9 cellular contexts compared by ENCODE assay signal in the genomic region with DNA sequence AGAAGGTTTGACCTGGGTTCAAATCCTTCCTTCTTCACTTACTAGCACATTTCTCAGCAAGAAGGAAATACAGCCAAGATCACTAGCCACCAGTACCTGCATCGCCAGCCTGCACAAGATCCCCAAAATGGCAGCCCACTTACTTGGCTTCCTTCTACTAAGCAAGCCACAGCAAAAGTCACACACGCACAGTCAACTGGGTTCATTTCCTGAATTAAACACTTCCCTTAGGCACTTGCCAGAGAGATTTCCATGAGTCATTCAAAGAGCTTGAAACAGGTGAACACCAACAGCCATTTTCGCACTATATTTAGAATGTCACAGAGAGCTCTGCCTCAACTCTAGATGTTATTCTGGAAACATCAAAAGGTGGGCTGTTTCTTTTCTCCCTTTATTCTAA. TPM values are rescaled to one million over a fixed set of nuclear protein-coding genes. Genes with fewer than 3 reads are reported as not detected.
A peak's percentile ranks its signal among the peaks of the same experiment; 100 is the strongest.
DNase-seq lines count a peak whose midpoint lies in the region; ATAC-seq, FAIRE-seq and TF ChIP-seq lines count a peak whose summit lies in the region.
"Had no signal": no experiment of that assay in that cellular context is flagged by ENCODE, and none has a peak within 500 bp of the region (broad histone marks: within the 10 kb centered on the region; RNA-seq: fewer than 3 reads in every experiment).

No MANE protein-coding gene starts in this region.

- H3K36me3 Mint-ChIP-seq in MCF 10A (ENCODE audit: insufficient read depth, unreplicated experiment) (no peaks in the 10 kb centered on the region), Caco-2 (ENCODE audit: insufficient read depth, unreplicated experiment) (no peaks in the 10 kb centered on the region)

- no peak for TF ChIP-seq CTCF in MCF 10A (IDR thresholded peaks at IDR 0.05; ENCODE audit: unreplicated experiment)
- no peak for TF ChIP-seq CTCF in breast epithelium (IDR thresholded peaks at IDR 0.05)
- TF ChIP-seq CTCF in thoracic aorta (IDR thresholded peaks at IDR 0.05): no peak
- TF ChIP-seq CTCF in Caco-2 (IDR thresholded peaks at IDR 0.05; ENCODE audit: insufficient read depth in 1 of 2, low read depth in 1 of 2, low read length in 1 of 2, severe bottlenecking in 1 of 2, unreplicated experiment in 1 of 2): no peak

- ATAC-seq in esophagus mucosa (peak; percentile 66), thoracic aorta (ENCODE audit: insufficient number of reproducible peaks, low FRiP score, low read depth) (no peak)

- POLR2A ChIA-PET in MCF 10A (lab: Yijun Ruan, JAX): interaction anchor here (0.5 to 1.7 kb wide), 6 partner anchors 8 to 1547 kb away, joined by 3 to 6 read pairs (median 4); no protein-coding TSS in a partner anchor
- POLR2A ChIA-PET in Caco-2 (lab: Charles Lee): no interaction called here

- no peak overlapping the region for H3K27ac Mint-ChIP-seq in MCF 10A (ENCODE audit: low read depth, unreplicated experiment)
- no peak overlapping the region for H3K27ac Mint-ChIP-seq in Caco-2 (ENCODE audit: unreplicated experiment)

- no TSS peak for BruUV-seq in MCF 10A (replicated peaks; lab: Mats Ljungman, UMichigan)
- BruUV-seq in Caco-2 (replicated peaks; lab: Mats Ljungman, UMichigan): no TSS peak

- no peaks in the 10 kb centered on the region for H3K4me1 ChIP-seq in breast epithelium
- peaks cover 35 to 63% of the 10 kb centered on the region in 2 donors for H3K4me1 ChIP-seq in thoracic aorta (ENCODE audit: control insufficient read depth in 1 of 2, low read depth in 2 of 2)
- peaks cover 4% of the 10 kb centered on the region; the same call in 1 of the 2 replicates for H3K4me1 ChIP-seq in Caco-2

- no peak for FAIRE-seq in frontal cortex (lab: Jason Lieb, UNC)

- H3K4me3 ChIP-seq in breast epithelium: no peak overlapping the region
- H3K4me3 ChIP-seq in thoracic aorta: no peak overlapping the region
- no peak overlapping the region for H3K4me3 ChIP-seq in Caco-2 (ENCODE audit: low read depth, low read length)
- H3K4me3 ChIP-seq: SJCRH30 had no signal

- H3K4me1 Mint-ChIP-seq in MCF 10A (ENCODE audit: insufficient read depth, unreplicated experiment): peaks cover 14% of the 10 kb centered on the region
- no peaks in the 10 kb centered on the region for H3K4me1 Mint-ChIP-seq in Caco-2 (ENCODE audit: low read depth, unreplicated experiment)

- no peak overlapping the region for H3K4me3 Mint-ChIP-seq in MCF 10A (ENCODE audit: unreplicated experiment)
- H3K4me3 Mint-ChIP-seq in Caco-2 (ENCODE audit: unreplicated experiment): no peak overlapping the region

- H3K9me3 Mint-ChIP-seq in MCF 10A (ENCODE audit: unreplicated experiment): no peaks in the 10 kb centered on the region
- H3K9me3 Mint-ChIP-seq in Caco-2 (ENCODE audit: unreplicated experiment): no peaks in the 10 kb centered on the region

- CTCF ChIA-PET in MCF 10A (lab: Yijun Ruan, JAX) (interaction anchor here (0.7 kb wide), 1 partner anchor 236 kb away, joined by 3 read pairs; no protein-coding TSS in a partner anchor), Caco-2 (lab: Charles Lee) (interaction anchor here (0.7 kb wide), 1 partner anchor 81 kb away, joined by 3 read pairs; no protein-coding TSS in a partner anchor)

- H3K27me3 ChIP-seq in breast epithelium: no peaks in the 10 kb centered on the region
- no peaks in the 10 kb centered on the region for H3K27me3 ChIP-seq in thoracic aorta (replicated peaks; ENCODE audit: insufficient read depth)
- no peaks in the 10 kb centered on the region for H3K27me3 ChIP-seq in Caco-2 (replicated peaks; ENCODE audit: control insufficient read depth, insufficient read depth, low read length)
- H3K27me3 ChIP-seq: SJCRH30 had no signal

- H3K36me3 ChIP-seq in breast epithelium (no peaks in the 10 kb centered on the region), thoracic aorta (no peaks in the 10 kb centered on the region), Caco-2 (ENCODE audit: control insufficient read depth, insufficient read depth, low read length) (no peaks in the 10 kb centered on the region)

- TF ChIP-seq POLR2A in breast epithelium (IDR thresholded peaks at IDR 0.05): no peak

- DNase-seq in MCF 10A (ENCODE audit: unreplicated experiment) (peak; percentile 71), breast epithelium (ENCODE audit: low spot score in 2 of 2) (no peak), MV-4-11 (lab: John Stamatoyannopoulos, UW) (peak; percentile 69), thoracic aorta (ENCODE audit: low spot score) (no peak), frontal cortex (ENCODE audit: low spot score in 2 of 2) (no peak), Caco-2 (no peak)
- DNase-seq in activated naive CD4-positive, alpha-beta T cell treated with anti-CD3 and anti-CD28 coated beads, Interleukin-2, amount 50 U/mL, for 16 hours: no peak

- intact Hi-C loops in MCF 10A (cut with micrococcal nuclease): no loop called here
- intact Hi-C loops in breast epithelium (cut with DNase I; ENCODE audit: low total_unique reads): no loop called here
- intact Hi-C loops in Caco-2 (cut with micrococcal nuclease; ENCODE audit: unreplicated experiment): no loop called here

- no peak overlapping the region for H3K27ac ChIP-seq in breast epithelium
- H3K27ac ChIP-seq in thoracic aorta: peak overlapping the region; percentile 37 to 65
- H3K27ac ChIP-seq: SJCRH30 had no signal

- H3K9me3 ChIP-seq in breast epithelium (peaks cover 0 to 3% of the 10 kb centered on the region in 2 donors), thoracic aorta (no peaks in the 10 kb centered on the region), Caco-2 (no peaks in the 10 kb centered on the region)

- H3K27me3 Mint-ChIP-seq in MCF 10A (ENCODE audit: insufficient read depth, unreplicated experiment): no peaks in the 10 kb centered on the region
- H3K27me3 Mint-ChIP-seq in Caco-2 (ENCODE audit: insufficient read depth, unreplicated experiment): no peaks in the 10 kb centered on the region

RNA-seq across cellular contexts. Expression of a gene that starts 42.6 kb away (rescaled TPM):
- total RNA-seq in MCF 10A (2022): 12.6 and 25.3 TPM in 2 replicates
- 10 to 100 TPM; 25.8 to 79.5 (median 30.2) TPM for total RNA-seq in breast epithelium
- 135 TPM for total RNA-seq in esophagus mucosa
- total RNA-seq in thoracic aorta: 10 to 100 TPM; 57.6 to 71.8 TPM
- total RNA-seq in frontal cortex: 31.4 TPM
- total RNA-seq in Caco-2 (2022): 7.8 and 8.4 TPM in 2 replicates

Comparison
In these comparisons a context has a peak if more than half of its experiments do, and no peak if none do; other contexts are left out.
1. DNase-seq: peak in MCF 10A (single experiment) and MV-4-11 (single experiment); none in breast epithelium (0 of 2), thoracic aorta (single experiment), frontal cortex (0 of 2), activated naive CD4-positive, alpha-beta T cell treated with anti-CD3 and anti-CD28 coated beads, Interleukin-2, amount 50 U/mL, for 16 hours (single experiment) and Caco-2 (0 of 2).
2. H3K27ac ChIP-seq: peak in thoracic aorta (2 of 2); none in breast epithelium (0 of 2).